ENCODE assay signal across 8 cellular contexts in the genomic region with DNA sequence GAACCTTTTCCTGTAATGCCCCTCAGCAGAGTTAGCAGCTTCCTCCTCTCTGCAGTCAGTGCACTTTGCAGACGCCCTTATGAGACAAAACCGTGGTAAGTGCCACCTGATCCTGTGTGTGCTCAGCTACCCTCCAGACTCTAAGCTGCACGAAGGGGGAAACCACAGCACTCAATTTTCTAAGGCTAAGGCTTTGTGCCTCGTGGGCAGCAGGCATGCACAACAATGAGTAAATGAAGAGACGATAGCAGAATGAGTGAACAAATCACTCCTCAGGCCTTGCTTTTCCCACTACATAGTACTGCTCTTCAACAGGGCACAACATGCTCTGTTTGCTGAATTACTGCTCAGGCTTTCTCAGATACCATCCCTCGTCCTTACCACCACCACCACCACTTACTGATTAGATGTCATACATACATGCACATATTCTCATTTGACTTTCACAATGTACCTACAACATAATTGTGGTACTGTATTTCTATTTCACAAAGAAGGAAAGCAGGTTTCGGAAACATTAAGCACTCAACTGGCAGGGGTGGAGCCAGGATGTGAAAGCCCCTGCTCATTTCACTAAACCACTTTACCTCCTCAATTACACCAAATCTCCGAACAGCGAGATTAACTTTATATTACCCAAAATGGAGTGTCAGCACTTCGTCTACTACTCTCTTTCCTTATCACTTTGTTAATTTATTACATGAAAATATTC.
DNase-seq lines count a peak whose midpoint lies in the region; ATAC-seq and TF ChIP-seq lines count a peak whose summit lies in the region.

No MANE protein-coding gene starts in this region.

- DNase-seq in GDM1 (lab: John Stamatoyannopoulos, UW), result peak; percentile 72
- peak; percentile 33 for DNase-seq in activated CD4-positive, CD25-positive, alpha-beta regulatory T cell treated with anti-CD3 and anti-CD28 coated beads, Interleukin-2, amount 50 U/mL, for 16 hours (ENCODE audit: low read depth, low spot score)
- peak; percentile 20 to 28 for DNase-seq in stimulated activated CD8-positive, alpha-beta memory T cell treated with anti-CD3 and anti-CD28 coated beads, Interleukin-2, amount 100 ng/mL, for 1 hour (ENCODE audit: low read depth in 2 of 2)
- DNase-seq in suprapubic skin (ENCODE audit: low spot score in 2 of 2), result no peak
- DNase-seq in foreskin melanocyte, result no peak

- no peak for TF ChIP-seq POLR2A in suprapubic skin (IDR thresholded peaks at IDR 0.05)

- H3K27me3 ChIP-seq in suprapubic skin, result no peaks in the 10 kb centered on the region

- H3K9me3 ChIP-seq in suprapubic skin, result no peaks in the 10 kb centered on the region

- no peak for TF ChIP-seq CTCF in suprapubic skin (IDR thresholded peaks at IDR 0.05)

- 70% methylated on average over 10 of the region's 10 CpGs for WGBS in suprapubic skin

- TF ChIP-seq EP300 in suprapubic skin (IDR thresholded peaks at IDR 0.05), result no peak

- no peak overlapping the region for H3K27ac ChIP-seq in suprapubic skin

- no peaks in the 10 kb centered on the region for H3K36me3 ChIP-seq in suprapubic skin

- ATAC-seq in GM19468 (IDR thresholded peaks at IDR 0.05; ENCODE audit: extremely low read depth, unreplicated experiment), result peak; percentile 68
- peak; percentile 67 for ATAC-seq in HG03565 (IDR thresholded peaks at IDR 0.05; ENCODE audit: unreplicated experiment)
- ATAC-seq in esophagus mucosa, result peak; percentile 59

- no peak overlapping the region for H3K4me3 ChIP-seq in suprapubic skin

- peaks cover 3% of the 10 kb centered on the region for H3K4me1 ChIP-seq in suprapubic skin

Comparison
In these comparisons a context has a peak if more than half of its experiments do, and no peak if none do; other contexts are left out.
1. DNase-seq: peak in GDM1 (single experiment), activated CD4-positive, CD25-positive, alpha-beta regulatory T cell treated with anti-CD3 and anti-CD28 coated beads, Interleukin-2, amount 50 U/mL, for 16 hours (single experiment) and stimulated activated CD8-positive, alpha-beta memory T cell treated with anti-CD3 and anti-CD28 coated beads, Interleukin-2, amount 100 ng/mL, for 1 hour (2 of 2); none in suprapubic skin (0 of 2) and foreskin melanocyte (single experiment).
2. Peak in every context shown above with its lines, with median percentiles within 50 percentile points of each other: ATAC-seq.